In genomic region chr2:109700680-109701274, GRCh38 we compare ENCODE assay signal across 21 cellular contexts.
DNase-seq lines count a peak whose midpoint lies in the region; ATAC-seq and TF ChIP-seq lines count a peak whose summit lies in the region.
"Had no signal": no experiment of that assay in that cellular context is flagged by ENCODE, and none has a peak within 500 bp of the region (broad histone marks: within the 10 kb centered on the region; RNA-seq: fewer than 3 reads in every experiment).

No MANE protein-coding gene starts in this region.

- H3K27ac Mint-ChIP-seq in nephron progenitor cell = peak overlapping the region; percentile 0
- H3K27ac Mint-ChIP-seq in type B pancreatic cell = peak overlapping the region; percentile 89
- H3K27ac Mint-ChIP-seq: activated CD4-positive, alpha-beta T cell treated with anti-CD3 and anti-CD28 coated beads, Interleukin-2, amount 10 ng/mL, durations not matched to agents 7 days and 5 days; CD4-positive, alpha-beta memory T cell; T-cell had no signal

- 76 to 81% methylated on average over 11 of the region's 11 CpGs for WGBS in esophagus, 2 donors

- no peaks in the 10 kb centered on the region for H3K79me2 ChIP-seq in osteoblast (ENCODE audit: insufficient read depth, low read length)

- H3K36me3 Mint-ChIP-seq in nephron progenitor cell (ENCODE audit: low read depth) (no peaks in the 10 kb centered on the region), type B pancreatic cell (no peaks in the 10 kb centered on the region)
- H3K36me3 Mint-ChIP-seq: CD4-positive, alpha-beta memory T cell; naive thymus-derived CD8-positive, alpha-beta T cell; T-cell had no signal

- H3K4me3 Mint-ChIP-seq in nephron progenitor cell (no peak overlapping the region), type B pancreatic cell (no peak overlapping the region)
- H3K4me3 Mint-ChIP-seq: activated CD4-positive, alpha-beta T cell treated with anti-CD3 and anti-CD28 coated beads, Interleukin-2, amount 10 ng/mL, durations not matched to agents 7 days and 5 days; CD4-positive, alpha-beta memory T cell; naive thymus-derived CD8-positive, alpha-beta T cell; T-cell had no signal

- H3K27ac ChIP-seq in RWPE2 (ENCODE audit: poor library complexity, severe bottlenecking) (peak overlapping the region; percentile 100), esophagus (ENCODE audit: low read depth in 2 of 2, low read length in 1 of 2) (peak overlapping the region; percentile 93 to 99), osteoblast (ENCODE audit: low read depth, low read length) (no peak overlapping the region)

- H3K4me1 Mint-ChIP-seq in nephron progenitor cell (peaks cover 50% of the 10 kb centered on the region), type B pancreatic cell (ENCODE audit: unreplicated experiment) (peaks cover 37% of the 10 kb centered on the region)
- H3K4me1 Mint-ChIP-seq: activated CD4-positive, alpha-beta T cell treated with anti-CD3 and anti-CD28 coated beads, Interleukin-2, amount 10 ng/mL, durations not matched to agents 7 days and 5 days; naive thymus-derived CD8-positive, alpha-beta T cell; T-cell had no signal

- TF ChIP-seq CTCF in RWPE2 (IDR thresholded peaks at IDR 0.05; ENCODE audit: poor library complexity, severe bottlenecking) (no peak), nephron progenitor cell (IDR thresholded peaks at IDR 0.05) (no peak), type B pancreatic cell (conservative IDR thresholded peaks at IDR 0.05) (no peak), osteoblast (IDR thresholded peaks at IDR 0.05; ENCODE audit: extremely low read depth, low read depth, low read length) (no peak)

- H3K27me3 ChIP-seq in RWPE2 (ENCODE audit: insufficient read depth, poor library complexity, severe bottlenecking) = no peaks in the 10 kb centered on the region
- no peaks in the 10 kb centered on the region for H3K27me3 ChIP-seq in esophagus (ENCODE audit: control insufficient read depth in 1 of 2, insufficient read depth in 2 of 2, low read length in 2 of 2)
- H3K27me3 ChIP-seq in osteoblast (ENCODE audit: insufficient read depth, low read length) = no peaks in the 10 kb centered on the region
- H3K27me3 ChIP-seq: testis had no signal

- no peak overlapping the region for H3K4me2 ChIP-seq in osteoblast (ENCODE audit: insufficient read depth, low read length)

- H3K9me3 Mint-ChIP-seq in nephron progenitor cell (no peaks in the 10 kb centered on the region), type B pancreatic cell (no peaks in the 10 kb centered on the region)
- H3K9me3 Mint-ChIP-seq: activated CD4-positive, alpha-beta T cell treated with anti-CD3 and anti-CD28 coated beads, Interleukin-2, amount 10 ng/mL, durations not matched to agents 7 days and 5 days; naive thymus-derived CD8-positive, alpha-beta T cell; T-cell had no signal

- H2AFZ ChIP-seq in osteoblast (ENCODE audit: low read length) = no peak overlapping the region

- peaks cover 46% of the 10 kb centered on the region for H3K4me1 ChIP-seq in RWPE2 (ENCODE audit: insufficient read depth, poor library complexity, severe bottlenecking)
- peaks cover 3 to 14% of the 10 kb centered on the region in 2 donors for H3K4me1 ChIP-seq in esophagus (ENCODE audit: control insufficient read depth in 2 of 2, insufficient read depth in 2 of 2, low read length in 1 of 2)
- peaks cover 26% of the 10 kb centered on the region for H3K4me1 ChIP-seq in osteoblast (ENCODE audit: insufficient read depth, low read length)

- H3K27me3 Mint-ChIP-seq in nephron progenitor cell (ENCODE audit: low read depth, poor library complexity) (peaks cover 1% of the 10 kb centered on the region), type B pancreatic cell (no peaks in the 10 kb centered on the region)

- H3K4me3 ChIP-seq in RWPE2 (ENCODE audit: severe bottlenecking) (no peak overlapping the region), esophagus (ENCODE audit: low read depth in 1 of 2, low read length in 2 of 2) (no peak overlapping the region), osteoblast (ENCODE audit: insufficient read depth, low read length) (no peak overlapping the region)
- H3K4me3 ChIP-seq: testis had no signal

- DNase-seq in RWPE2 (ENCODE audit: low spot score) = no peak
- no peak for DNase-seq in nephron progenitor cell
- DNase-seq in type B pancreatic cell (ENCODE audit: extremely low spot score, unreplicated experiment) = no peak
- DNase-seq in NCI-H774 (lab: John Stamatoyannopoulos, UW) = no peak
- DNase-seq in activated CD4-positive, alpha-beta T cell treated with anti-CD3 and anti-CD28 coated beads, Interleukin-2, amount 50 U/mL, for 4 hours = no peak
- DNase-seq in osteoblast (ENCODE audit: insufficient read length, low spot score, missing footprints) = no peak
- DNase-seq in NCI-H446 treated with DMSO at 0.1 percent for 48 hours (lab: John Stamatoyannopoulos, UW) = no peak
- DNase-seq: activated CD4-positive, alpha-beta T cell treated with anti-CD3 and anti-CD28 coated beads, Interleukin-2, amount 10 ng/mL, durations not matched to agents 7 days and 5 days; activated CD8-positive, alpha-beta memory T cell treated with anti-CD3 and anti-CD28 coated beads, Interleukin-2, amount 50 U/mL, for 4 hours; activated effector memory CD4-positive, alpha-beta T cell treated with anti-CD3 and anti-CD28 coated beads, Interleukin-2, amount 50 U/mL, for 16 hours; CD4-positive, alpha-beta memory T cell; DMS79; effector CD4-positive, alpha-beta T cell; KG1; naive thymus-derived CD8-positive, alpha-beta T cell; NCI-H1092; NCI-H2081 treated with DMSO at 0.1 percent for 48 hours; Right ventricle myocardium superior; T-cell; testis had no signal

- H3K9me3 ChIP-seq in RWPE2 (ENCODE audit: severe bottlenecking) (no peaks in the 10 kb centered on the region), esophagus (ENCODE audit: control insufficient read depth in 2 of 2, insufficient read depth in 1 of 2, low read depth in 1 of 2, low read length in 1 of 2) (no peaks in the 10 kb centered on the region), osteoblast (ENCODE audit: low read depth, low read length) (no peaks in the 10 kb centered on the region)
- H3K9me3 ChIP-seq: testis had no signal

- H4K20me1 ChIP-seq in osteoblast (ENCODE audit: insufficient read depth, low read length) = no peaks in the 10 kb centered on the region

- no peak for ATAC-seq in RWPE2 (ENCODE audit: low read depth)
- ATAC-seq: naive thymus-derived CD8-positive, alpha-beta T cell; T-cell had no signal

- no peaks in the 10 kb centered on the region for H3K36me3 ChIP-seq in RWPE2 (ENCODE audit: low read depth)
- no peaks in the 10 kb centered on the region for H3K36me3 ChIP-seq in esophagus (ENCODE audit: control insufficient read depth in 2 of 2, insufficient read depth in 2 of 2, low read length in 1 of 2)
- no peaks in the 10 kb centered on the region for H3K36me3 ChIP-seq in osteoblast (ENCODE audit: insufficient read depth, low read length)
